Comparison of ENCODE assay signal across 1 cellular context in the genomic region with DNA sequence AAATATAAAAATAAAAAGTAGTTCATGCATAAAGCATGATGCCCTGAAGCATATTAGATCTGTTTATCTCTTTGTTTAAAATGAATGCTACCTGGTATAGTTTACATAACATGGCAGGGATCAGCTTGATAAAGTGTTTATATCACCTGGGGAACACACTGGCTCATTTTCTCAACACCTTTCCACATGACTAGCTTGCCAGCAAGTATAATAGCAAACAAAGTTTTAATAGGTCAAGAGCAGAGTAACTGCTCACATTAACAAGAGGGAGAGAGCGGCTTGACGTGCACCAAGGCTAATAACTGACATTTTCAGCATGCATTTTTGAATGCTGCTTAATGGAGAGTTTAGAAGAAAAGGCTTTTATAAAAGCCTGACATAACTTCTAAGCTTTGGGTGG.
A peak's percentile ranks its signal among the peaks of the same experiment; 100 is the strongest.
TF ChIP-seq lines count a peak whose summit lies in the region.

No MANE protein-coding gene starts in this region.

TF ChIP-seq in GM12878, 131 proteins besides CTCF, POLR2A, EP300 and RAD21:
- TF ChIP-seq CHD2 (IDR thresholded peaks at IDR 0.05; ENCODE audit: borderline replicate concordance, low read depth, low read length), result no peak
- peak; percentile 63; the same call in 1 of the 2 replicates for TF ChIP-seq MTA2 (IDR thresholded peaks at IDR 0.05; ENCODE audit: low read depth)
- TF ChIP-seq, protein P1, sequence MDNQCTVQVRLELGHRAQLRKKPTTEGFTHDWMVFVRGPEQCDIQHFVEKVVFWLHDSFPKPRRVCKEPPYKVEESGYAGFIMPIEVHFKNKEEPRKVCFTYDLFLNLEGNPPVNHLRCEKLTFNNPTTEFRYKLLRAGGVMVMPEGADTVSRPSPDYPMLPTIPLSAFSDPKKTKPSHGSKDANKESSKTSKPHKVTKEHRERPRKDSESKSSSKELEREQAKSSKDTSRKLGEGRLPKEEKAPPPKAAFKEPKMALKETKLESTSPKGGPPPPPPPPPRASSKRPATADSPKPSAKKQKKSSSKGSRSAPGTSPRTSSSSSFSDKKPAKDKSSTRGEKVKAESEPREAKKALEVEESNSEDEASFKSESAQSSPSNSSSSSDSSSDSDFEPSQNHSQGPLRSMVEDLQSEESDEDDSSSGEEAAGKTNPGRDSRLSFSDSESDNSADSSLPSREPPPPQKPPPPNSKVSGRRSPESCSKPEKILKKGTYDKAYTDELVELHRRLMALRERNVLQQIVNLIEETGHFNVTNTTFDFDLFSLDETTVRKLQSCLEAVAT (IDR thresholded peaks at IDR 0.05), result no peak
- no peak for TF ChIP-seq YBX1 (IDR thresholded peaks at IDR 0.05)
- TF ChIP-seq PBX3 (IDR thresholded peaks at IDR 0.05; ENCODE audit: insufficient replicate concordance, low read depth, low read length), result no peak
TF ChIP-seq in GM12878: peak in this region for 1.
